ENCODE assay signal across 11 cellular contexts in the genomic region with DNA sequence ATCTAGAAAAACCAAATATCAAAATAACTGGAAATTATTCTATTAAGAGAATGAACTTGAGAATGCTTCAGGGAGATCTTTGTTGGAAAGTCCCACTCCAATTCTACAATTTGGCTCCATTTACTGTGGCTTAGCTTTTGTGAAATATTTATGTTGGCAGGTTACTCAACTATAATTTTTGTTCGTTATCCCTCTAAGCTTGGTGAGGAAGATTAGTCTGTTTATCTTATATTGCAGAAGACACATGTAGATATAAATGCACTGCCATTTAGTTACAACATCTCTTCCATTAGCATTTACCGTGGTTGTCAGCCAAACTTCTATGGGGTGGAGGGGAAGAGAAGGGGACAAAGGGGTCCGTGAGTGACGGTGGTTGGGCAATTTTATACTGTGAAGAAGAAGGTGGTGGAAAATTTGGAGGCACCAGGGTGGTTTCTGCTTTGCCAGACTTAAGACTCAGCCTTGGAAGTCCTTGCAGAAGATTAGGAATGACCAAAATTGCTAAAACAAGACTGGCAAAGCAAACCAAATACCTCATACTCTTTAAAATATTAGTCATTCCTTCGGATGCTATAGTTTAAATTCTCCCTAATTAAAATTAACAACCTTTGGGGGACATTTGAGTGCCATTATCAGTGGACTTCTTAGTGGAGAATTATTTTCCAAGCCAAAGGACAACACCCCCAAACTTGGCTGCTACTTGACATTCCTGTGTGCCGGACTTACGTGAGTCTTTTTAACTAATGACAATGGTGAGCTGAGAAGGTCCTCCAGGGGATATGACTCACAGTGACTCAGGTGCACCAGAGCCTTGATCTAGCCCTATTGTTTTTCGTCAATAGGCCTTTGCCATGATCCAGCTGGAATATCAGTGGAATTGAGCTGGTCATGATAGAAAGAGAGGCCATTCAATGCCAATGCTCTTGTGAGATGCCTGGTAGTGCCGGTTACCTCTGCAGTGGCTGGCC.
DNase-seq lines count a peak whose midpoint lies in the region; ATAC-seq and TF ChIP-seq lines count a peak whose summit lies in the region.
"Had no signal": no experiment of that assay in that cellular context is flagged by ENCODE, and none has a peak within 500 bp of the region (broad histone marks: within the 10 kb centered on the region; RNA-seq: fewer than 3 reads in every experiment).

No MANE protein-coding gene starts in this region.

- H4K20me1 ChIP-seq in SK-N-SH (ENCODE audit: insufficient read depth), result no peaks in the 10 kb centered on the region

- no peak for TF ChIP-seq EP300 in SK-N-SH (IDR thresholded peaks at IDR 0.05; ENCODE audit: borderline replicate concordance in 1 of 2, low read depth in 1 of 2, low read length in 1 of 2)

- CTCF ChIA-PET in SK-N-SH (lab: Yijun Ruan, JAX), result interaction anchor here (1.1 to 2.8 kb wide), 2 partner anchors 9 to 16 kb away, joined by 6 to 9 read pairs; no protein-coding TSS in a partner anchor

- H3K79me2 ChIP-seq in SK-N-SH (ENCODE audit: insufficient read depth), result no peaks in the 10 kb centered on the region

- H3K27ac ChIP-seq in foreskin keratinocyte, result no peak overlapping the region
- no peak overlapping the region for H3K27ac ChIP-seq in SK-N-SH (ENCODE audit: low read depth in 2 of 2, low read length in 1 of 2)

- no peak overlapping the region for H3K4me2 ChIP-seq in SK-N-SH

- no peaks in the 10 kb centered on the region for H3F3A ChIP-seq in SK-N-SH (replicated peaks; ENCODE audit: insufficient read depth)

- H3K36me3 ChIP-seq in SK-N-SH (replicated peaks in 1 of 2; ENCODE audit: control insufficient read depth in 1 of 2, insufficient read depth in 2 of 2, low read length in 1 of 2), result no peaks in the 10 kb centered on the region

- POLR2A ChIA-PET in SK-N-SH (lab: Yijun Ruan, JAX), result no interaction called here

- DNase-seq in A172 (ENCODE audit: low spot score) (peak; percentile 98), HK-2 (ENCODE audit: unreplicated experiment) (peak; percentile 14), T1000 (lab: John Stamatoyannopoulos, UW) (peak; percentile 47), foreskin keratinocyte (peak; percentile 26 to 64), SK-N-SH (no peak)
- DNase-seq: activated CD4-positive, alpha-beta T cell treated with anti-CD3 and anti-CD28 coated beads for 36 hours; naive thymus-derived CD4-positive, alpha-beta T cell; substantia nigra had no signal

- ATAC-seq in foreskin keratinocyte (peak; percentile 86), HG03521 (IDR thresholded peaks at IDR 0.05; ENCODE audit: unreplicated experiment) (no peak), HG03565 (IDR thresholded peaks at IDR 0.05; ENCODE audit: unreplicated experiment) (no peak), HG03354 (IDR thresholded peaks at IDR 0.05; ENCODE audit: poor library complexity, severe bottlenecking, unreplicated experiment) (no peak)
- ATAC-seq: activated CD4-positive, alpha-beta T cell treated with anti-CD3 and anti-CD28 coated beads for 36 hours; naive thymus-derived CD4-positive, alpha-beta T cell had no signal

- no peak overlapping the region for H3K9ac ChIP-seq in SK-N-SH

- H3K9me3 ChIP-seq in SK-N-SH, result no peaks in the 10 kb centered on the region

- no peak for TF ChIP-seq CTCF in foreskin keratinocyte (conservative IDR thresholded peaks at IDR 0.05)
- no peak for TF ChIP-seq CTCF in SK-N-SH (IDR thresholded peaks at IDR 0.05)

- TF ChIP-seq RAD21 in SK-N-SH (IDR thresholded peaks at IDR 0.05; ENCODE audit: low read length), result no peak

- no peak overlapping the region for H3K4me3 ChIP-seq in SK-N-SH (ENCODE audit: low read depth in 2 of 2, low read length in 1 of 2)

- H3K4me1 ChIP-seq in foreskin keratinocyte (no peaks in the 10 kb centered on the region), SK-N-SH (ENCODE audit: control insufficient read depth in 1 of 2, insufficient read depth in 2 of 2, low read depth in 1 of 2, low read length in 1 of 2) (no peaks in the 10 kb centered on the region; a peak in 1 of 4 replicates)

- no peaks in the 10 kb centered on the region for H3K27me3 ChIP-seq in foreskin keratinocyte
- no peaks in the 10 kb centered on the region for H3K27me3 ChIP-seq in SK-N-SH (ENCODE audit: insufficient read depth)

- no peak overlapping the region for H2AFZ ChIP-seq in SK-N-SH (ENCODE audit: low read depth)

- WGBS in SK-N-SH (ENCODE audit: low lambda C conversion rate), result 37% methylated on average over 9 of the region's 9 CpGs

- no peaks in the 10 kb centered on the region for H3K9me2 ChIP-seq in SK-N-SH

TF ChIP-seq in SK-N-SH, 30 proteins besides CTCF, POLR2A, EP300 and RAD21:
- TF ChIP-seq MXI1 (IDR thresholded peaks at IDR 0.05; ENCODE audit: low read depth, low read length) (no peak), TCF12 (IDR thresholded peaks at IDR 0.05) (no peak), NFIC (IDR thresholded peaks at IDR 0.05; ENCODE audit: borderline replicate concordance) (no peak), MEF2A (IDR thresholded peaks at IDR 0.05; ENCODE audit: borderline replicate concordance, low read depth) (no peak), FOSL2 (IDR thresholded peaks at IDR 0.05; ENCODE audit: borderline replicate concordance, low read depth) (no peak), FOXM1 (IDR thresholded peaks at IDR 0.05; ENCODE audit: low read depth) (no peak)
- TF ChIP-seq, protein P1, sequence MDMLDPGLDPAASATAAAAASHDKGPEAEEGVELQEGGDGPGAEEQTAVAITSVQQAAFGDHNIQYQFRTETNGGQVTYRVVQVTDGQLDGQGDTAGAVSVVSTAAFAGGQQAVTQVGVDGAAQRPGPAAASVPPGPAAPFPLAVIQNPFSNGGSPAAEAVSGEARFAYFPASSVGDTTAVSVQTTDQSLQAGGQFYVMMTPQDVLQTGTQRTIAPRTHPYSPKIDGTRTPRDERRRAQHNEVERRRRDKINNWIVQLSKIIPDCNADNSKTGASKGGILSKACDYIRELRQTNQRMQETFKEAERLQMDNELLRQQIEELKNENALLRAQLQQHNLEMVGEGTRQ (IDR thresholded peaks at IDR 0.05; ENCODE audit: borderline replicate concordance, low read depth, low read length), result no peak
